ENCODE assay signal across 25 cellular contexts in genomic region chr20:51176846-51177245, GRCh38.
A peak's percentile ranks its signal among the peaks of the same experiment; 100 is the strongest.
DNase-seq lines count a peak whose midpoint lies in the region; ATAC-seq, FAIRE-seq and TF ChIP-seq lines count a peak whose summit lies in the region.
"Had no signal": no experiment of that assay in that cellular context is flagged by ENCODE, and none has a peak within 500 bp of the region (broad histone marks: within the 10 kb centered on the region; RNA-seq: fewer than 3 reads in every experiment).

No MANE protein-coding gene starts in this region.

- H3K4me3 ChIP-seq in H1 (ENCODE audit: extremely low read depth in 1 of 4, insufficient read depth in 2 of 4, low read depth in 3 of 4, low read length in 4 of 4) = no peak overlapping the region
- H3K4me3 ChIP-seq: BLaER1, heart right ventricle, psoas muscle, SK-N-MC had no signal

- no peaks in the 10 kb centered on the region for H3K23me2 ChIP-seq in H1 (ENCODE audit: low read depth, low read length)

- in situ Hi-C loops in SK-MEL-5 (cut with HindIII; ENCODE audit: low pct_unique_long_range_greater_than_20kb, low sequenced_read_pairs) = no loop called here

- H3K14ac ChIP-seq in H1 (ENCODE audit: insufficient read length) = no peak overlapping the region

- no peak overlapping the region for H4K5ac ChIP-seq in H1 (ENCODE audit: insufficient read length, low read depth, low read length)

- no peak overlapping the region for H3K18ac ChIP-seq in H1 (ENCODE audit: extremely low read depth, low read length)

- H3K56ac ChIP-seq in H1 (replicated peaks; ENCODE audit: insufficient read length, low read depth, low read length) = no peak overlapping the region

- H3K36me3 ChIP-seq in H1 (ENCODE audit: control insufficient read depth in 2 of 4, insufficient read depth in 4 of 4, low read length in 3 of 4) = no peaks in the 10 kb centered on the region
- H3K36me3 ChIP-seq: BLaER1, heart right ventricle had no signal

- no peak overlapping the region for H3K27ac ChIP-seq in H1 (ENCODE audit: low read depth, low read length)
- H3K27ac ChIP-seq: BLaER1, heart right ventricle, psoas muscle, SK-N-MC had no signal

- no peak overlapping the region for H2BK120ac ChIP-seq in H1 (replicated peaks; ENCODE audit: low read depth, low read length)

- H3K9ac ChIP-seq in H1 (replicated peaks in 1 of 4; ENCODE audit: extremely low read depth in 1 of 4, low read depth in 3 of 4, low read length in 3 of 4) = no peak overlapping the region
- H3K9ac ChIP-seq: BLaER1 had no signal

- peaks cover 3% of the 10 kb centered on the region for H3K9me3 Mint-ChIP-seq in mesothelial cell of epicardium
- H3K9me3 Mint-ChIP-seq: activated naive CD4-positive, alpha-beta T cell treated with anti-CD3 and anti-CD28 coated beads, Interleukin-2, amount 50 U/mL, for 24 hours; activated T-helper 2 cell treated with anti-CD3 and anti-CD28 coated beads, Interferon-gamma antibody, Interleukin-2, Interleukin-4, amounts not matched to agents 10 μg/mL and 5 μg/mL and 100 μg/mL, durations not matched to agents 14 hours and 24 hours and 36 hours; memory B cell; stimulated activated naive CD8-positive, alpha-beta T cell treated with anti-CD3 and anti-CD28 coated beads, Interleukin-15, Interleukin-2, amounts not matched to agents 100 ng/mL and 50 ng/mL, for 24 hours had no signal

- no peak overlapping the region for H3K4ac ChIP-seq in H1 (replicated peaks; ENCODE audit: insufficient read length, low read depth, low read length)

- peaks cover 8% of the 10 kb centered on the region for H3K4me1 Mint-ChIP-seq in mesothelial cell of epicardium
- H3K4me1 Mint-ChIP-seq: activated naive CD4-positive, alpha-beta T cell treated with anti-CD3 and anti-CD28 coated beads, Interleukin-2, amount 50 U/mL, for 24 hours; memory B cell had no signal

- H3K4me1 ChIP-seq in H1 (replicated peaks in 1 of 4; ENCODE audit: control insufficient read depth in 3 of 4, insufficient read depth in 4 of 4, low read length in 3 of 4) = no peaks in the 10 kb centered on the region
- H3K4me1 ChIP-seq: BLaER1, heart right ventricle, psoas muscle had no signal

- no peak for ATAC-seq in GM21381 (IDR thresholded peaks at IDR 0.05; ENCODE audit: unreplicated experiment)
- ATAC-seq: activated CD8-positive, alpha-beta T cell treated with anti-CD3 and anti-CD28 coated beads, Interleukin-2, amount 10 ng/mL, durations not matched to agents 7 days and 5 days; heart right ventricle; left cardiac atrium; psoas muscle; T-helper 17 cell had no signal

- no peak overlapping the region for H4K8ac ChIP-seq in H1 (ENCODE audit: extremely low read depth, insufficient read depth, low read length)

- FAIRE-seq in H1 (lab: Jason Lieb, UNC) = no peak
- FAIRE-seq: GM18507 had no signal

- peaks cover 5% of the 10 kb centered on the region for H3K27me3 Mint-ChIP-seq in mesothelial cell of epicardium (ENCODE audit: low read depth)

- H2BK15ac ChIP-seq in H1 (ENCODE audit: low read length) = no peak overlapping the region

- no peak overlapping the region for H2BK12ac ChIP-seq in H1 (ENCODE audit: low read depth, low read length)

- no peak for TF ChIP-seq RAD21 in H1 (IDR thresholded peaks at IDR 0.05 in 1 of 2, conservative IDR thresholded peaks at IDR 0.05 in 1 of 2; ENCODE audit: low read depth in 2 of 2, low read length in 2 of 2)

- 95% methylated on average over 3 of the region's 3 CpGs; no CpG with 5 or more reads in 1 of the 2 experiments for WGBS in H1 (ENCODE audit: extremely low coverage in 1 of 2, insufficient coverage in 1 of 2, insufficient read length in 1 of 2, insufficient replicate concordance in 2 of 2, low coverage in 1 of 2, low lambda C conversion rate in 2 of 2, missing lambda C conversion rate in 1 of 2), 2 experiments

- no peaks in the 10 kb centered on the region for H3K79me1 ChIP-seq in H1 (ENCODE audit: low read depth, low read length)

- H3K4me2 ChIP-seq in H1 (ENCODE audit: insufficient read depth in 1 of 2, low read depth in 2 of 2, low read length in 2 of 2) = no peak overlapping the region
- H3K4me2 ChIP-seq: BLaER1 had no signal

- H4K20me1 ChIP-seq in H1 (replicated peaks in 1 of 2; ENCODE audit: control insufficient read depth in 1 of 2, insufficient read depth in 2 of 2, low read length in 2 of 2) = no peaks in the 10 kb centered on the region
- H4K20me1 ChIP-seq: BLaER1 had no signal

- TF ChIP-seq CTCF in H1 (IDR thresholded peaks at IDR 0.05; ENCODE audit: control extremely low read depth in 1 of 3, insufficient read depth in 1 of 3, low read depth in 1 of 3, low read length in 3 of 3) = no peak
- TF ChIP-seq CTCF in mesothelial cell of epicardium (IDR thresholded peaks at IDR 0.05; ENCODE audit: unreplicated experiment) = no peak

- H2AFZ ChIP-seq in H1 (ENCODE audit: low read length) = 0 out of 2 replicates have a peak overlapping the region, but pooled peaks have one; percentile 8

- peak overlapping the region; percentile 71 for H3K27ac Mint-ChIP-seq in mesothelial cell of epicardium
- H3K27ac Mint-ChIP-seq: activated CD8-positive, alpha-beta T cell treated with anti-CD3 and anti-CD28 coated beads, Interleukin-2, amount 10 ng/mL, durations not matched to agents 7 days and 5 days; activated naive CD4-positive, alpha-beta T cell treated with anti-CD3 and anti-CD28 coated beads, Interleukin-2, amount 50 U/mL, for 24 hours; activated T-helper 2 cell treated with anti-CD3 and anti-CD28 coated beads, Interferon-gamma antibody, Interleukin-2, Interleukin-4, amounts not matched to agents 10 μg/mL and 5 μg/mL and 100 μg/mL, durations not matched to agents 14 hours and 24 hours and 36 hours; memory B cell; stimulated activated naive CD8-positive, alpha-beta T cell treated with anti-CD3 and anti-CD28 coated beads, Interleukin-15, Interleukin-2, amounts not matched to agents 100 ng/mL and 50 ng/mL, for 24 hours; T-helper 17 cell had no signal

- H4K91ac ChIP-seq in H1 (replicated peaks; ENCODE audit: insufficient read length, low read length) = no peak overlapping the region

- TF ChIP-seq EP300 in H1 (IDR thresholded peaks at IDR 0.05; ENCODE audit: borderline replicate concordance in 1 of 2, low read depth in 2 of 2, low read length in 2 of 2) = no peak

- CTCF ChIA-PET in H1 (lab: Charles Lee; ENCODE audit: partially characterized antibody) = interaction anchor here (0.6 to 2.2 kb wide), 7 partner anchors 9 to 196 kb away, joined by 3 to 6 read pairs (median 3); no protein-coding TSS in a partner anchor

- no peak overlapping the region for H2BK5ac ChIP-seq in H1 (ENCODE audit: low read depth, low read length)

- POLR2A ChIA-PET in H1 (lab: Charles Lee; ENCODE audit: partially characterized antibody) = no interaction called here

- no peaks in the 10 kb centered on the region; a peak in 1 of 4 replicates for H3K9me3 ChIP-seq in H1 (ENCODE audit: insufficient read depth in 2 of 2, low read depth in 1 of 2, low read length in 1 of 2)
- H3K9me3 ChIP-seq: BLaER1, psoas muscle had no signal

- H3K4me3 Mint-ChIP-seq in mesothelial cell of epicardium = no peak overlapping the region
- H3K4me3 Mint-ChIP-seq: activated CD8-positive, alpha-beta T cell treated with anti-CD3 and anti-CD28 coated beads, Interleukin-2, amount 10 ng/mL, durations not matched to agents 7 days and 5 days; activated naive CD4-positive, alpha-beta T cell treated with anti-CD3 and anti-CD28 coated beads, Interleukin-2, amount 50 U/mL, for 24 hours; memory B cell; stimulated activated naive CD8-positive, alpha-beta T cell treated with anti-CD3 and anti-CD28 coated beads, Interleukin-15, Interleukin-2, amounts not matched to agents 100 ng/mL and 50 ng/mL, for 24 hours; T-helper 17 cell had no signal

- H3K36me3 Mint-ChIP-seq in mesothelial cell of epicardium = no peaks in the 10 kb centered on the region
- H3K36me3 Mint-ChIP-seq: activated naive CD4-positive, alpha-beta T cell treated with anti-CD3 and anti-CD28 coated beads, Interleukin-2, amount 50 U/mL, for 24 hours; memory B cell had no signal

- no peak overlapping the region for H2BK20ac ChIP-seq in H1 (ENCODE audit: low read length)

- H3K79me2 ChIP-seq in H1 (ENCODE audit: control insufficient read depth in 1 of 2, insufficient read depth in 2 of 2, low read length in 2 of 2) = no peaks in the 10 kb centered on the region

- H3K23ac ChIP-seq in H1 (ENCODE audit: insufficient read length) = no peak overlapping the region

- no peak overlapping the region for H2AK5ac ChIP-seq in H1 (ENCODE audit: low read depth, low read length)

- H3K27me3 ChIP-seq in H1 (replicated peaks in 1 of 4; ENCODE audit: control insufficient read depth in 3 of 4, extremely low read depth in 1 of 4, insufficient read depth in 3 of 4, low read length in 3 of 4) = no peaks in the 10 kb centered on the region
- H3K27me3 ChIP-seq: BLaER1 had no signal

- DNase-seq in COLO829 (ENCODE audit: low spot score) (peak; percentile 93), SK-MEL-5 (ENCODE audit: low read depth, low spot score) (peak; percentile 79), H1 (ENCODE audit: low read depth in 1 of 2, low spot score in 2 of 2) (no peak), mesothelial cell of epicardium (ENCODE audit: low spot score in 2 of 2, unreplicated experiment in 2 of 2) (no peak), NCI-H748 (lab: John Stamatoyannopoulos, UW; ENCODE audit: unreplicated experiment) (no peak), DMS53 (lab: John Stamatoyannopoulos, UW) (no peak), epidermal melanocyte (ENCODE audit: insufficient read length, low spot score) (no peak)
- DNase-seq: activated CD8-positive, alpha-beta T cell treated with anti-CD3 and anti-CD28 coated beads, Interleukin-2, amount 10 ng/mL, durations not matched to agents 7 days and 5 days; cerebellar nuclear complex; COR-L47; DMS79; heart right ventricle; Kasumi-1; left cardiac atrium; NCI-H146; psoas muscle; T-helper 17 cell had no signal

- TF ChIP-seq POLR2A in H1 (IDR thresholded peaks at IDR 0.05; ENCODE audit: control extremely low read depth in 1 of 2, low read depth in 2 of 2, low read length in 2 of 2) = no peak

TF ChIP-seq in H1, 55 proteins besides CTCF, POLR2A, EP300 and RAD21 (continues in another document):
- TF ChIP-seq NRF1 (IDR thresholded peaks at IDR 0.05; ENCODE audit: low read depth, low read length) (no peak), TAF1 (IDR thresholded peaks at IDR 0.05; ENCODE audit: low read depth, low read length) (no peak), HDAC6 (IDR thresholded peaks at IDR 0.05; ENCODE audit: low read depth, low read length) (no peak), BACH1 (IDR thresholded peaks at IDR 0.05; ENCODE audit: low read length) (no peak), TAF7 (optimal IDR thresholded peaks at IDR 0.05; ENCODE audit: borderline replicate concordance, low read depth, low read length) (no peak), CBX5 (IDR thresholded peaks at IDR 0.05; ENCODE audit: low read depth, low read length) (no peak), JUND (IDR thresholded peaks at IDR 0.05; ENCODE audit: low read length) (no peak)
- TF ChIP-seq, protein P1, sequence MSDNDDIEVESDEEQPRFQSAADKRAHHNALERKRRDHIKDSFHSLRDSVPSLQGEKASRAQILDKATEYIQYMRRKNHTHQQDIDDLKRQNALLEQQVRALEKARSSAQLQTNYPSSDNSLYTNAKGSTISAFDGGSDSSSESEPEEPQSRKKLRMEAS (IDR thresholded peaks at IDR 0.05) = no peak

Comparison
In these comparisons a context has a peak if more than half of its experiments do, and no peak if none do; other contexts are left out.
1. DNase-seq: peak in COLO829 (single experiment) and SK-MEL-5 (single experiment); none in H1 (0 of 2), mesothelial cell of epicardium (0 of 2), NCI-H748 (single experiment), DMS53 (single experiment) and epidermal melanocyte (single experiment).